ENCODE assay signal across 1 cellular context in genomic region chr6:93021235-93021909, GRCh38.
TF ChIP-seq lines count a peak whose summit lies in the region.

No MANE protein-coding gene starts in this region.

TF ChIP-seq in H1, 55 proteins besides CTCF, POLR2A, EP300 and RAD21:
- no peak for TF ChIP-seq ASH2L (IDR thresholded peaks at IDR 0.05; ENCODE audit: low read length)
- TF ChIP-seq CHD7 (IDR thresholded peaks at IDR 0.05; ENCODE audit: insufficient replicate concordance, low read length), result no peak
- TF ChIP-seq NRF1 (IDR thresholded peaks at IDR 0.05; ENCODE audit: low read depth, low read length), result no peak
- TF ChIP-seq CEBPB (IDR thresholded peaks at IDR 0.05; ENCODE audit: low read depth, low read length), result no peak
- TF ChIP-seq SP2 (IDR thresholded peaks at IDR 0.05; ENCODE audit: low read length), result no peak
- no peak for TF ChIP-seq ATF2 (IDR thresholded peaks at IDR 0.05; ENCODE audit: low read length)
- TF ChIP-seq HDAC2 (IDR thresholded peaks at IDR 0.05; ENCODE audit: borderline replicate concordance in 1 of 2, low read depth in 2 of 2, low read length in 2 of 2), result no peak
- TF ChIP-seq ATF3 (IDR thresholded peaks at IDR 0.05; ENCODE audit: insufficient read depth, low read depth, low read length), result no peak
